ENCODE assay signal across 1 cellular context in genomic region chr19:39695759-39696158, GRCh38.
TF ChIP-seq lines count a peak whose summit lies in the region.

No MANE protein-coding gene starts in this region.

TF ChIP-seq in HepG2, 621 proteins besides CTCF, POLR2A, EP300 and RAD21 (continued from another document and continues in another):
- TF ChIP-seq TEF (CRISPR knock-in tag; IDR thresholded peaks at IDR 0.05): peak; percentile 91; the same call in 1 of the 2 replicates
- TF ChIP-seq EEA1 (CRISPR knock-in tag; IDR thresholded peaks at IDR 0.05; ENCODE audit: borderline replicate concordance): no peak
- TF ChIP-seq ZNF83 (CRISPR knock-in tag; IDR thresholded peaks at IDR 0.05; ENCODE audit: borderline replicate concordance): no peak
- no peak for TF ChIP-seq LBX2 (CRISPR knock-in tag; IDR thresholded peaks at IDR 0.05; ENCODE audit: borderline replicate concordance)
- TF ChIP-seq KLF12 (CRISPR knock-in tag; IDR thresholded peaks at IDR 0.05; ENCODE audit: borderline replicate concordance): no peak
- peak; percentile 89 for TF ChIP-seq ZBTB7B (CRISPR knock-in tag; IDR thresholded peaks at IDR 0.05)
- TF ChIP-seq PITX1 (CRISPR knock-in tag; IDR thresholded peaks at IDR 0.05): peak; percentile 44; the same call in 1 of the 2 replicates
- TF ChIP-seq HOXA7 (CRISPR knock-in tag; IDR thresholded peaks at IDR 0.05): no peak
- TF ChIP-seq NONO (IDR thresholded peaks at IDR 0.05): no peak
- no peak for TF ChIP-seq NONO (CRISPR knock-in tag; conservative IDR thresholded peaks at IDR 0.05)
- peak; percentile 40 for TF ChIP-seq GATAD2A (CRISPR knock-in tag; IDR thresholded peaks at IDR 0.05)
- TF ChIP-seq POGK (CRISPR knock-in tag; conservative IDR thresholded peaks at IDR 0.05): no peak
- TF ChIP-seq CBFB (CRISPR knock-in tag; IDR thresholded peaks at IDR 0.05): no peak
- no peak for TF ChIP-seq CCAR2 (optimal IDR thresholded peaks at IDR 0.05; ENCODE audit: low read depth, low read length)
- TF ChIP-seq ZBTB49 (CRISPR knock-in tag; IDR thresholded peaks at IDR 0.05; ENCODE audit: borderline replicate concordance): no peak
- TF ChIP-seq MATR3 (CRISPR knock-in tag; IDR thresholded peaks at IDR 0.05): no peak
- no peak for TF ChIP-seq ZNF878 (CRISPR knock-in tag; IDR thresholded peaks at IDR 0.05)
- TF ChIP-seq SKIL (CRISPR knock-in tag; IDR thresholded peaks at IDR 0.05; ENCODE audit: borderline replicate concordance): peak; percentile 69; the same call in 1 of the 2 replicates
- TF ChIP-seq ZKSCAN5 (CRISPR knock-in tag; IDR thresholded peaks at IDR 0.05): no peak
- no peak for TF ChIP-seq ZNF180 (CRISPR knock-in tag; IDR thresholded peaks at IDR 0.05; ENCODE audit: borderline replicate concordance, low read depth)
- TF ChIP-seq ZFYVE20 (CRISPR knock-in tag; IDR thresholded peaks at IDR 0.05; ENCODE audit: borderline replicate concordance, low read depth): no peak
- TF ChIP-seq DNMT1 (CRISPR knock-in tag; IDR thresholded peaks at IDR 0.05): no peak
- TF ChIP-seq NR2F6 (IDR thresholded peaks at IDR 0.05): no peak
- 0 out of 2 replicates have a peak, but pooled peaks have one; percentile 18 for TF ChIP-seq NR2F6 (CRISPR knock-in tag; IDR thresholded peaks at IDR 0.05)
- TF ChIP-seq ZNF275 (CRISPR knock-in tag; IDR thresholded peaks at IDR 0.05; ENCODE audit: borderline replicate concordance): no peak
- no peak for TF ChIP-seq ZNF773 (CRISPR knock-in tag; IDR thresholded peaks at IDR 0.05; ENCODE audit: borderline replicate concordance)
- TF ChIP-seq NPAS2 (CRISPR knock-in tag; IDR thresholded peaks at IDR 0.05; ENCODE audit: borderline replicate concordance): no peak
- TF ChIP-seq ZNF20 (CRISPR knock-in tag; IDR thresholded peaks at IDR 0.05): no peak
- no peak for TF ChIP-seq HNRNPL (IDR thresholded peaks at IDR 0.05; ENCODE audit: low read depth, low read length)
- no peak for TF ChIP-seq ZNF280D (CRISPR knock-in tag; IDR thresholded peaks at IDR 0.05)
- no peak for TF ChIP-seq ZBTB26 (CRISPR knock-in tag; IDR thresholded peaks at IDR 0.05; ENCODE audit: borderline replicate concordance)
- no peak for TF ChIP-seq MXI1 (IDR thresholded peaks at IDR 0.05; ENCODE audit: borderline replicate concordance, low read depth, low read length)
- peak; percentile 25; the same call in 1 of the 2 replicates for TF ChIP-seq FOXP4 (CRISPR knock-in tag; IDR thresholded peaks at IDR 0.05)
- peak; percentile 56 for TF ChIP-seq FOXA3 (CRISPR knock-in tag; IDR thresholded peaks at IDR 0.05)
- peak; percentile 27; the same call in 1 of the 2 replicates for TF ChIP-seq FOSL2 (CRISPR knock-in tag; IDR thresholded peaks at IDR 0.05)
- TF ChIP-seq ELF3 (CRISPR knock-in tag; IDR thresholded peaks at IDR 0.05): peak; percentile 22; the same call in 1 of the 2 replicates
- no peak for TF ChIP-seq ZNF530 (CRISPR knock-in tag; IDR thresholded peaks at IDR 0.05; ENCODE audit: low read depth)
- TF ChIP-seq SALL1 (CRISPR knock-in tag; IDR thresholded peaks at IDR 0.05): peak; percentile 76; the same call in 1 of the 2 replicates
- TF ChIP-seq ZNF513 (CRISPR knock-in tag; conservative IDR thresholded peaks at IDR 0.05): no peak
- TF ChIP-seq PTBP1 (IDR thresholded peaks at IDR 0.05; ENCODE audit: low read depth, low read length, poor library complexity, severe bottlenecking): no peak
- TF ChIP-seq KDM5B (CRISPR knock-in tag; IDR thresholded peaks at IDR 0.05; ENCODE audit: borderline replicate concordance): no peak
- no peak for TF ChIP-seq CHD2 (IDR thresholded peaks at IDR 0.05; ENCODE audit: low read depth, low read length)
- 0 out of 2 replicates have a peak, but pooled peaks have one; percentile 24 for TF ChIP-seq DPF2 (CRISPR knock-in tag; IDR thresholded peaks at IDR 0.05; ENCODE audit: borderline replicate concordance, low read depth)
- no peak for TF ChIP-seq HES4 (CRISPR knock-in tag; IDR thresholded peaks at IDR 0.05; ENCODE audit: borderline replicate concordance)
- peak; percentile 30; the same call in 1 of the 2 replicates for TF ChIP-seq ZGPAT (CRISPR knock-in tag; IDR thresholded peaks at IDR 0.05)
- TF ChIP-seq ZFP36L2 (CRISPR knock-in tag; IDR thresholded peaks at IDR 0.05): no peak
- no peak for TF ChIP-seq ZNF674 (CRISPR knock-in tag; IDR thresholded peaks at IDR 0.05; ENCODE audit: low read depth)
